Comparison of ENCODE assay signal across 1 cellular context in the genomic region with DNA sequence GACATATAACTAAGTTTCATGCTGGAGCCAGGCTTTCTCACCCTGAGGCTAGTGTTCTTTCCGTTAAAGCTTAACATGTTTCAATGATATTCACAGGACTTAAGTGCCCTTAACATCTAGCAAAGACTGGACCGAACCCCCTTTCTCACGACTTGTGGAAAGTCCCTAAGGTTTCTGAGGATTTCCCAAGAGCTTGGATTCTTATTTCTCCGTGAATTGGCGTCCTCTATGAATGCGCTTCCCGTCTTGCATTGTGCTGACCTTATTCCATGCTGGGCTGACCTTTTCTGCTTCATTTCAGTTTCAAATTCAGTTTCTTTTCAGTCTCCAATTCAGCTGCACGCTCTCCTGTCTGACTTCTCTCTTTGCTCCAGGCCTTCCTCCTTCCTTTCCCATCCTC.
TF ChIP-seq lines count a peak whose summit lies in the region.

No MANE protein-coding gene starts in this region.

TF ChIP-seq in H1, 55 proteins besides CTCF, POLR2A, EP300 and RAD21:
- TF ChIP-seq SP4 (IDR thresholded peaks at IDR 0.05; ENCODE audit: low read length) (no peak), TCF12 (IDR thresholded peaks at IDR 0.05; ENCODE audit: low read depth, low read length) (no peak), SP1 (IDR thresholded peaks at IDR 0.05; ENCODE audit: low read depth, low read length) (no peak), HDAC6 (IDR thresholded peaks at IDR 0.05; ENCODE audit: low read depth, low read length) (no peak)
TF ChIP-seq in H1: peak in this region for 0.
